ENCODE assay signal across 30 cellular contexts in genomic region chr19:54254195-54254906, GRCh38. TPM values are rescaled to one million over a fixed set of nuclear protein-coding genes. Genes with fewer than 3 reads are reported as not detected.
DNase-seq lines count a peak whose midpoint lies in the region; ATAC-seq and TF ChIP-seq lines count a peak whose summit lies in the region.
"Had no signal": no experiment of that assay in that cellular context is flagged by ENCODE, and none has a peak within 500 bp of the region (broad histone marks: within the 10 kb centered on the region; RNA-seq: fewer than 3 reads in every experiment).

No MANE protein-coding gene starts in this region.

- H3K9me3 Mint-ChIP-seq in WTC11: no peaks in the 10 kb centered on the region
- H3K9me3 Mint-ChIP-seq: activated naive CD4-positive, alpha-beta T cell treated with anti-CD3 and anti-CD28 coated beads, Interleukin-2, amount 10 ng/mL, durations not matched to agents 7 days and 5 days; activated T-helper 1 cell treated with anti-CD3 and anti-CD28 coated beads, Interleukin-12 subunit alpha, Interleukin-12 subunit beta, Interleukin-2, Interleukin-4 antibody, amounts not matched to agents 30 ng/mL and 10 ng/mL and 1 ng/mL, durations not matched to agents 14 hours and 24 hours and 36 hours; nephron; type B pancreatic cell had no signal

- peaks cover 3% of the 10 kb centered on the region; the same call in 1 of the 2 replicates for H3K4me1 Mint-ChIP-seq in WTC11
- H3K4me1 Mint-ChIP-seq: activated naive CD4-positive, alpha-beta T cell treated with anti-CD3 and anti-CD28 coated beads, Interleukin-2, amount 10 ng/mL, durations not matched to agents 7 days and 5 days; B cell; brain had no signal

- CTCF ChIA-PET in WTC11 (lab: Charles Lee): interaction anchor here (3.3 kb wide), 1 partner anchor 12 kb away, joined by 26 read pairs; no protein-coding TSS in a partner anchor

- DNase-seq in GM03348 (ENCODE audit: low spot score) (peak; percentile 8), WTC11 (ENCODE audit: low spot score) (no peak), left lobe of liver (ENCODE audit: low spot score) (peak; percentile 41), T-helper 9 cell (no peak), NCI-H2029 treated with DMSO at 0.1 percent for 48 hours (lab: John Stamatoyannopoulos, UW) (no peak)
- DNase-seq: activated CD4-positive, alpha-beta T cell treated with anti-CD3 and anti-CD28 coated beads, Interleukin-2, amount 50 U/mL, for 48 hours; activated CD8-positive, alpha-beta memory T cell treated with anti-CD3 and anti-CD28 coated beads, Interleukin-2, amount 50 U/mL, for 4 hours; activated naive CD4-positive, alpha-beta T cell treated with anti-CD3 and anti-CD28 coated beads, Interleukin-2, amount 10 ng/mL, durations not matched to agents 7 days and 5 days; effector CD4-positive, alpha-beta T cell; glutamatergic neuron; kidney glomerular epithelial cell; lower lobe of right lung; mucosa of descending colon; NCI-H1092 treated with DMSO at 0.1 percent for 48 hours; NCI-H2029; NCI-H345; ovary; retina; spleen; T-helper 1 cell had no signal

- TF ChIP-seq CTCF in WTC11 (IDR thresholded peaks at IDR 0.05): no peak

- no peaks in the 10 kb centered on the region for H3K36me3 Mint-ChIP-seq in WTC11
- H3K36me3 Mint-ChIP-seq: activated naive CD4-positive, alpha-beta T cell treated with anti-CD3 and anti-CD28 coated beads, Interleukin-2, amount 10 ng/mL, durations not matched to agents 7 days and 5 days; brain; type B pancreatic cell had no signal

- ATAC-seq in WTC11 (peak; percentile 49; the same call in 1 of the 2 replicates), left lobe of liver (no peak), HG02938 (IDR thresholded peaks at IDR 0.05; ENCODE audit: unreplicated experiment) (no peak)
- ATAC-seq: activated CD4-positive, CD25-positive, alpha-beta regulatory T cell treated with anti-CD3 and anti-CD28 coated beads, Interleukin-2, amount 50 U/mL, for 24 hours; mucosa of descending colon had no signal

- no peak overlapping the region for H3K4me3 Mint-ChIP-seq in WTC11
- H3K4me3 Mint-ChIP-seq: activated naive CD4-positive, alpha-beta T cell treated with anti-CD3 and anti-CD28 coated beads, Interleukin-2, amount 10 ng/mL, durations not matched to agents 7 days and 5 days; activated T-helper 1 cell treated with anti-CD3 and anti-CD28 coated beads, Interleukin-12 subunit alpha, Interleukin-12 subunit beta, Interleukin-2, Interleukin-4 antibody, amounts not matched to agents 30 ng/mL and 10 ng/mL and 1 ng/mL, durations not matched to agents 14 hours and 24 hours and 36 hours; B cell; brain; nephron; type B pancreatic cell had no signal

- POLR2A ChIA-PET in WTC11 (lab: Charles Lee): no interaction called here

- H3K27ac Mint-ChIP-seq in WTC11: no peak overlapping the region
- H3K27ac Mint-ChIP-seq: activated naive CD4-positive, alpha-beta T cell treated with anti-CD3 and anti-CD28 coated beads, Interleukin-2, amount 10 ng/mL, durations not matched to agents 7 days and 5 days; activated T-helper 1 cell treated with anti-CD3 and anti-CD28 coated beads, Interleukin-12 subunit alpha, Interleukin-12 subunit beta, Interleukin-2, Interleukin-4 antibody, amounts not matched to agents 30 ng/mL and 10 ng/mL and 1 ng/mL, durations not matched to agents 14 hours and 24 hours and 36 hours; B cell; brain; nephron; type B pancreatic cell had no signal

- H3K27me3 Mint-ChIP-seq in WTC11 (ENCODE audit: low read depth): peaks cover 20% of the 10 kb centered on the region

TF ChIP-seq in WTC11, 78 proteins besides CTCF, POLR2A, EP300 and RAD21:
- TF ChIP-seq PRRX2 (CRISPR knock-in tag; IDR thresholded peaks at IDR 0.05) (no peak), ZNF121 (CRISPR knock-in tag; IDR thresholded peaks at IDR 0.05) (no peak), GTF2I (CRISPR knock-in tag; conservative IDR thresholded peaks at IDR 0.05) (no peak), ATF3 (CRISPR knock-in tag; conservative IDR thresholded peaks at IDR 0.05) (no peak), ZBTB21 (CRISPR knock-in tag; IDR thresholded peaks at IDR 0.05; ENCODE audit: borderline replicate concordance) (no peak), MLX (CRISPR knock-in tag; IDR thresholded peaks at IDR 0.05) (no peak), ATF1 (CRISPR knock-in tag; IDR thresholded peaks at IDR 0.05) (no peak), MYBL2 (CRISPR knock-in tag; IDR thresholded peaks at IDR 0.05) (no peak), HMGA2 (CRISPR knock-in tag; IDR thresholded peaks at IDR 0.05) (no peak)
- TF ChIP-seq, protein P1, sequence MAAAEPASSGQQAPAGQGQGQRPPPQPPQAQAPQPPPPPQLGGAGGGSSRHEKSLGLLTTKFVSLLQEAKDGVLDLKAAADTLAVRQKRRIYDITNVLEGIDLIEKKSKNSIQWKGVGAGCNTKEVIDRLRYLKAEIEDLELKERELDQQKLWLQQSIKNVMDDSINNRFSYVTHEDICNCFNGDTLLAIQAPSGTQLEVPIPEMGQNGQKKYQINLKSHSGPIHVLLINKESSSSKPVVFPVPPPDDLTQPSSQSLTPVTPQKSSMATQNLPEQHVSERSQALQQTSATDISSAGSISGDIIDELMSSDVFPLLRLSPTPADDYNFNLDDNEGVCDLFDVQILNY (CRISPR knock-in tag; IDR thresholded peaks at IDR 0.05): no peak

RNA-seq across cellular contexts. Expression of gene LILRB5, which starts 2.7 kb away (rescaled TPM):
- total RNA-seq in WTC11 (2021) (0.07 to 0.11 TPM (median 0.09 TPM) in 3 replicates), left lobe of liver (8.7 TPM)
- total RNA-seq: activated T-helper 1 cell treated with anti-CD3 and anti-CD28 coated beads, Interleukin-12 subunit alpha, Interleukin-12 subunit beta, Interleukin-2, Interleukin-4 antibody, amounts not matched to agents 30 ng/mL and 10 ng/mL and 1 ng/mL, durations not matched to agents 14 hours and 24 hours and 36 hours; G401; M059J; SK-MEL-5 had no signal

RNA-seq across cellular contexts. Expression of gene LILRA6, which starts 11.8 kb away (rescaled TPM):
- total RNA-seq in WTC11 (2021) (not detected in 3 replicates), left lobe of liver (0.75 TPM)
- total RNA-seq: B cell, G401, M059J had no signal

RNA-seq across cellular contexts. Expression of gene LILRB2, which starts 26.6 kb away (rescaled TPM):
- total RNA-seq in WTC11 (2021) (0.11 TPM in 1 of 3 replicates, not detected in the others), left lobe of liver (1.7 TPM)
- total RNA-seq: activated T-helper 1 cell treated with anti-CD3 and anti-CD28 coated beads, Interleukin-12 subunit alpha, Interleukin-12 subunit beta, Interleukin-2, Interleukin-4 antibody, amounts not matched to agents 30 ng/mL and 10 ng/mL and 1 ng/mL, durations not matched to agents 14 hours and 24 hours and 36 hours; G401; M059J; SK-MEL-5 had no signal

RNA-seq across cellular contexts. Expression of gene LILRB3, which starts 31.5 kb away (rescaled TPM):
- total RNA-seq in WTC11 (2021): not detected in 3 replicates
- total RNA-seq in left lobe of liver: 1.2 TPM
- total RNA-seq: M059J had no signal

RNA-seq across cellular contexts. Expression of gene RPS9, which starts 53.7 kb away (rescaled TPM):
- 1,828 to 2,106 TPM (median 2,018 TPM) in 3 replicates for total RNA-seq in WTC11 (2021)
- total RNA-seq in left lobe of liver: 482 TPM

Comparison
In these comparisons a context has a peak if more than half of its experiments do, and no peak if none do; other contexts are left out.
1. DNase-seq: peak in GM03348 (single experiment) and left lobe of liver (single experiment); none in WTC11 (single experiment), T-helper 9 cell (single experiment) and NCI-H2029 treated with DMSO at 0.1 percent for 48 hours (single experiment).